In the genomic region with DNA sequence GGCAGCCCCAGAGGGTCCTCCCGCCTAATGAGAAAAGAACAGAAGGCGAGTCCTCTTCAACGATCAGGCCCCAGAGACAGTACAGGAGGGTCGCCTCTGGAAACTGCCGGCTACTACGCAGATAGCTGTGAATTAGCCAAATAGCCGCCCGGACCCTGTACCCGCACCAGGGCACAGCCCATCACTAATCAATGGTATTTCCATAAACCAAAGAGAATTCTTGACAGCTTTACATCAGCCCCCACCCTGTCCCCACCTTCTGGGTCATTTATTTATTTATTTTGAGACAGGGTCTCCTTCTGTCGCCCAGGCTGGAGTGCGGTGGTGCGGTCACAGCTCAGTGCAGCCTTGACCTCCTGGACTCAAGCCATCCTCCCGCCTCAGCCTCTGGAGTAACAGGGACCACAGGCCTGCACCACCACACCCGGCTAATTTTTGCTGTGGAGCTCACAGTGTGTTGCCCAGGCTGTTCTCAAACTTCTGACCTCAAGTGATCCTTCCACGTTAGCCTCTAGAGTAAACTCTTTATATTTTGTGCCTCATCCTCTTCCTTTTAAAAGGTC, we compare ENCODE assay signal across 1 cellular context.
A peak's percentile ranks its signal among the peaks of the same experiment; 100 is the strongest.
TF ChIP-seq lines count a peak whose summit lies in the region.

No MANE protein-coding gene starts in this region.

TF ChIP-seq in K562, 482 proteins besides CTCF, POLR2A, EP300 and RAD21:
- TF ChIP-seq JUNB (CRISPR knock-in tag; conservative IDR thresholded peaks at IDR 0.05): no peak
- 0 out of 2 replicates have a peak, but pooled peaks have one; percentile 7 for TF ChIP-seq ZBTB43 (CRISPR knock-in tag; IDR thresholded peaks at IDR 0.05)
- no peak for TF ChIP-seq ZNF324 (CRISPR knock-in tag; IDR thresholded peaks at IDR 0.05)
- TF ChIP-seq NFIC (IDR thresholded peaks at IDR 0.05): 0 out of 2 replicates have a peak, but pooled peaks have one; percentile 12
- TF ChIP-seq SPI1 (IDR thresholded peaks at IDR 0.05; ENCODE audit: borderline replicate concordance, low read depth, low read length): no peak
- TF ChIP-seq ZNF143 (CRISPR knock-in tag; IDR thresholded peaks at IDR 0.05): no peak
- no peak for TF ChIP-seq NR3C1 (CRISPR knock-in tag; IDR thresholded peaks at IDR 0.05)
